In the genomic region with DNA sequence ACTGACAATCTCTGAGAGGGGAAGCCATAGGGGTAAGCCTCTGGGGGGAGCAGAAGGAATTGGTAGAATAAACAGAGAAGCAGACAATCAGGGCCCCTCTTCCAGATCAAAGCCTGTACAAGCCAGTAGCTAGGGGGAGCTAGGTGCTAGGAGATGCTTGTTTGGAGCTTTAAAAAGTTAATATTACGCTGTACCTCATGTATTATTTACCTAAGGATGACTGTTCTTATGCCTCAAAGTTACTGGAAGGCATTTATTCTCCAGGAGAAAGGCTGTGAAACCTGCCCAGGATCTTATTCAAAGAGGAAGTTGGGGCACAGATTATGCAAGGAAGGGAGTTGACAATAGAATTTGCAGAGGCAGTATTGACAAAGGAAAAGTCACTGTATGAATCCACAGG, we compare ENCODE assay signal across 2 cellular contexts.
TF ChIP-seq lines count a peak whose summit lies in the region.

No MANE protein-coding gene starts in this region.

TF ChIP-seq in A549, 52 proteins besides CTCF, POLR2A, EP300 and RAD21:
- TF ChIP-seq, protein P1, sequence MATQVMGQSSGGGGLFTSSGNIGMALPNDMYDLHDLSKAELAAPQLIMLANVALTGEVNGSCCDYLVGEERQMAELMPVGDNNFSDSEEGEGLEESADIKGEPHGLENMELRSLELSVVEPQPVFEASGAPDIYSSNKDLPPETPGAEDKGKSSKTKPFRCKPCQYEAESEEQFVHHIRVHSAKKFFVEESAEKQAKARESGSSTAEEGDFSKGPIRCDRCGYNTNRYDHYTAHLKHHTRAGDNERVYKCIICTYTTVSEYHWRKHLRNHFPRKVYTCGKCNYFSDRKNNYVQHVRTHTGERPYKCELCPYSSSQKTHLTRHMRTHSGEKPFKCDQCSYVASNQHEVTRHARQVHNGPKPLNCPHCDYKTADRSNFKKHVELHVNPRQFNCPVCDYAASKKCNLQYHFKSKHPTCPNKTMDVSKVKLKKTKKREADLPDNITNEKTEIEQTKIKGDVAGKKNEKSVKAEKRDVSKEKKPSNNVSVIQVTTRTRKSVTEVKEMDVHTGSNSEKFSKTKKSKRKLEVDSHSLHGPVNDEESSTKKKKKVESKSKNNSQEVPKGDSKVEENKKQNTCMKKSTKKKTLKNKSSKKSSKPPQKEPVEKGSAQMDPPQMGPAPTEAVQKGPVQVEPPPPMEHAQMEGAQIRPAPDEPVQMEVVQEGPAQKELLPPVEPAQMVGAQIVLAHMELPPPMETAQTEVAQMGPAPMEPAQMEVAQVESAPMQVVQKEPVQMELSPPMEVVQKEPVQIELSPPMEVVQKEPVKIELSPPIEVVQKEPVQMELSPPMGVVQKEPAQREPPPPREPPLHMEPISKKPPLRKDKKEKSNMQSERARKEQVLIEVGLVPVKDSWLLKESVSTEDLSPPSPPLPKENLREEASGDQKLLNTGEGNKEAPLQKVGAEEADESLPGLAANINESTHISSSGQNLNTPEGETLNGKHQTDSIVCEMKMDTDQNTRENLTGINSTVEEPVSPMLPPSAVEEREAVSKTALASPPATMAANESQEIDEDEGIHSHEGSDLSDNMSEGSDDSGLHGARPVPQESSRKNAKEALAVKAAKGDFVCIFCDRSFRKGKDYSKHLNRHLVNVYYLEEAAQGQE (IDR thresholded peaks at IDR 0.05): no peak
- TF ChIP-seq RFX5 (IDR thresholded peaks at IDR 0.05) (no peak), ZC3H11A (IDR thresholded peaks at IDR 0.05) (no peak), CBX2 (IDR thresholded peaks at IDR 0.05; ENCODE audit: borderline replicate concordance, low read depth) (no peak), FOSL2 (IDR thresholded peaks at IDR 0.05) (no peak), FOSL2 (CRISPR knock-in tag; IDR thresholded peaks at IDR 0.05) (no peak), MAFK (IDR thresholded peaks at IDR 0.05; ENCODE audit: partially characterized antibody) (no peak), TP53 (CRISPR knock-in tag; IDR thresholded peaks at IDR 0.05) (no peak), CHD2 (IDR thresholded peaks at IDR 0.05; ENCODE audit: low read length, partially characterized antibody) (no peak), GATA3 (IDR thresholded peaks at IDR 0.05; ENCODE audit: borderline replicate concordance) (no peak), EHF (CRISPR knock-in tag; IDR thresholded peaks at IDR 0.05) (no peak)
- TF ChIP-seq, protein P2, sequence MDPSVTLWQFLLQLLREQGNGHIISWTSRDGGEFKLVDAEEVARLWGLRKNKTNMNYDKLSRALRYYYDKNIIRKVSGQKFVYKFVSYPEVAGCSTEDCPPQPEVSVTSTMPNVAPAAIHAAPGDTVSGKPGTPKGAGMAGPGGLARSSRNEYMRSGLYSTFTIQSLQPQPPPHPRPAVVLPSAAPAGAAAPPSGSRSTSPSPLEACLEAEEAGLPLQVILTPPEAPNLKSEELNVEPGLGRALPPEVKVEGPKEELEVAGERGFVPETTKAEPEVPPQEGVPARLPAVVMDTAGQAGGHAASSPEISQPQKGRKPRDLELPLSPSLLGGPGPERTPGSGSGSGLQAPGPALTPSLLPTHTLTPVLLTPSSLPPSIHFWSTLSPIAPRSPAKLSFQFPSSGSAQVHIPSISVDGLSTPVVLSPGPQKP (IDR thresholded peaks at IDR 0.05; ENCODE audit: low read depth, low read length): no peak
- TF ChIP-seq, protein P3, sequence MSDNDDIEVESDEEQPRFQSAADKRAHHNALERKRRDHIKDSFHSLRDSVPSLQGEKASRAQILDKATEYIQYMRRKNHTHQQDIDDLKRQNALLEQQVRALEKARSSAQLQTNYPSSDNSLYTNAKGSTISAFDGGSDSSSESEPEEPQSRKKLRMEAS (IDR thresholded peaks at IDR 0.05): no peak
- TF ChIP-seq, protein P4, sequence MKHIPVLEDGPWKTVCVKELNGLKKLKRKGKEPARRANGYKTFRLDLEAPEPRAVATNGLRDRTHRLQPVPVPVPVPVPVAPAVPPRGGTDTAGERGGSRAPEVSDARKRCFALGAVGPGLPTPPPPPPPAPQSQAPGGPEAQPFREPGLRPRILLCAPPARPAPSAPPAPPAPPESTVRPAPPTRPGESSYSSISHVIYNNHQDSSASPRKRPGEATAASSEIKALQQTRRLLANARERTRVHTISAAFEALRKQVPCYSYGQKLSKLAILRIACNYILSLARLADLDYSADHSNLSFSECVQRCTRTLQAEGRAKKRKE (CRISPR knock-in tag; IDR thresholded peaks at IDR 0.05; ENCODE audit: low read depth): no peak
TF ChIP-seq in A549: peak in this region for 0.

TF ChIP-seq in H1, 55 proteins besides CTCF, POLR2A, EP300 and RAD21:
- TF ChIP-seq BRCA1 (IDR thresholded peaks at IDR 0.05; ENCODE audit: low read depth, low read length) (no peak), CBX8 (IDR thresholded peaks at IDR 0.05; ENCODE audit: borderline replicate concordance, low read depth, low read length) (no peak), NANOG (IDR thresholded peaks at IDR 0.05; ENCODE audit: insufficient read depth, low read depth, low read length, poor library complexity, severe bottlenecking) (no peak), CHD2 (IDR thresholded peaks at IDR 0.05; ENCODE audit: low read length) (no peak), SIRT6 (IDR thresholded peaks at IDR 0.05; ENCODE audit: low read length) (no peak)
